Comparison of ENCODE assay signal across 2 cellular contexts in the genomic region with DNA sequence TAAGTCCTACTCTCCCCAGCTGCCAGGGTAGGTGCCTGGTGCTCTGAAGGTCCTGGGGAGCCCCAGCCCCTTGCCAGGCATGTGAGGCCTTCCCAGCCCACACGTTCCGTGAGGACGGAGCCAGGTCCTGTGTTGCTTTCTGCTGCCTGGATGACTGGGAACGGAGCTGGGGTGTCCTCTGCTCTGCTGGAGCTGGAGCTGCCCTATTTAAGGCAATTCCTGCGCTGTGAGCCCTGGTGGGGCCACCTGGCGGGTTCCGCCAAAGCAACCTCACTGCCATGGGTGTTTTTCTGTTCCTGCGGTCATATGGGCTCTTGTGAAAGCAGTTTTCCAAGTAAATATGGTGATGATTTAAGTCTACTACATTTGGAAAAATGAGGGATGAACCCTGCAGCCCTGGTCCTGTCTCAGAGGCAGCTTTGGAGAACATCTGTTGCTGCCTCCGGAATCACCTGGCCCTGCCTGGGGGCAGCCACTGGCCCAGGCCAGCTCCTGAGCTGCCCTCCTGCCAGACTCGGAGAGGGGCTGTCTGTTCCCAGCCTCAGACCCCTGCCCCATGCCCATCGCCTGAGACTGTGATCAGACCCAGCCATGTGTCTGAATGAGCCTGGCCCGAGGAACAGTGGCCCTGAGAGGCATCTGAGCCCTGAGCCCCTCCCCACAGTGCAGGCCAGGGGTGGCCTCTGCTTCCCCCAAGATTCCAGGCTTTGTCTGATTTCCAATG.
TF ChIP-seq lines count a peak whose summit lies in the region.

No MANE protein-coding gene starts in this region.

TF ChIP-seq in SK-N-SH, 30 proteins besides CTCF, POLR2A, EP300 and RAD21 (continued from another document):
- TF ChIP-seq IRF3 (IDR thresholded peaks at IDR 0.05; ENCODE audit: low read depth, low read length) (no peak), EZH2phosphoT487 (IDR thresholded peaks at IDR 0.05; ENCODE audit: borderline replicate concordance, low read depth) (no peak), SMC3 (IDR thresholded peaks at IDR 0.05; ENCODE audit: low read depth, low read length) (no peak), TCF12 (IDR thresholded peaks at IDR 0.05) (no peak), TAF1 (IDR thresholded peaks at IDR 0.05; ENCODE audit: borderline replicate concordance, low read depth, low read length) (no peak), JUND (IDR thresholded peaks at IDR 0.05) (no peak), MXI1 (IDR thresholded peaks at IDR 0.05; ENCODE audit: low read depth, low read length) (no peak), GATA2 (CRISPR knock-in tag; IDR thresholded peaks at IDR 0.05) (no peak), RXRA (IDR thresholded peaks at IDR 0.05; ENCODE audit: borderline replicate concordance, low read depth) (no peak), SIN3A (IDR thresholded peaks at IDR 0.05; ENCODE audit: borderline replicate concordance, low read depth, low read length) (no peak), MAX (IDR thresholded peaks at IDR 0.05; ENCODE audit: low read depth) (no peak), USF1 (IDR thresholded peaks at IDR 0.05; ENCODE audit: borderline replicate concordance, low read depth) (no peak), MEF2A (IDR thresholded peaks at IDR 0.05; ENCODE audit: borderline replicate concordance, low read depth) (no peak)
TF ChIP-seq in SK-N-SH: peak in this region for 0.

TF ChIP-seq in SK-N-SH treated with all-trans-retinoic acid at 6 μM for 48 hours, 23 proteins besides CTCF, POLR2A, EP300 and RAD21 (continued from another document):
- TF ChIP-seq, protein P1, sequence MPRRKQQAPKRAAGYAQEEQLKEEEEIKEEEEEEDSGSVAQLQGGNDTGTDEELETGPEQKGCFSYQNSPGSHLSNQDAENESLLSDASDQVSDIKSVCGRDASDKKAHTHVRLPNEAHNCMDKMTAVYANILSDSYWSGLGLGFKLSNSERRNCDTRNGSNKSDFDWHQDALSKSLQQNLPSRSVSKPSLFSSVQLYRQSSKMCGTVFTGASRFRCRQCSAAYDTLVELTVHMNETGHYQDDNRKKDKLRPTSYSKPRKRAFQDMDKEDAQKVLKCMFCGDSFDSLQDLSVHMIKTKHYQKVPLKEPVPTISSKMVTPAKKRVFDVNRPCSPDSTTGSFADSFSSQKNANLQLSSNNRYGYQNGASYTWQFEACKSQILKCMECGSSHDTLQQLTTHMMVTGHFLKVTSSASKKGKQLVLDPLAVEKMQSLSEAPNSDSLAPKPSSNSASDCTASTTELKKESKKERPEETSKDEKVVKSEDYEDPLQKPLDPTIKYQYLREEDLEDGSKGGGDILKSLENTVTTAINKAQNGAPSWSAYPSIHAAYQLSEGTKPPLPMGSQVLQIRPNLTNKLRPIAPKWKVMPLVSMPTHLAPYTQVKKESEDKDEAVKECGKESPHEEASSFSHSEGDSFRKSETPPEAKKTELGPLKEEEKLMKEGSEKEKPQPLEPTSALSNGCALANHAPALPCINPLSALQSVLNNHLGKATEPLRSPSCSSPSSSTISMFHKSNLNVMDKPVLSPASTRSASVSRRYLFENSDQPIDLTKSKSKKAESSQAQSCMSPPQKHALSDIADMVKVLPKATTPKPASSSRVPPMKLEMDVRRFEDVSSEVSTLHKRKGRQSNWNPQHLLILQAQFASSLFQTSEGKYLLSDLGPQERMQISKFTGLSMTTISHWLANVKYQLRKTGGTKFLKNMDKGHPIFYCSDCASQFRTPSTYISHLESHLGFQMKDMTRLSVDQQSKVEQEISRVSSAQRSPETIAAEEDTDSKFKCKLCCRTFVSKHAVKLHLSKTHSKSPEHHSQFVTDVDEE (CRISPR knock-in tag; IDR thresholded peaks at IDR 0.05) = no peak
- no peak for TF ChIP-seq SNAI2 (CRISPR knock-in tag; IDR thresholded peaks at IDR 0.05)
- no peak for TF ChIP-seq POU6F1 (CRISPR knock-in tag; IDR thresholded peaks at IDR 0.05; ENCODE audit: borderline replicate concordance, low read depth)
- TF ChIP-seq ZNF565 (CRISPR knock-in tag; conservative IDR thresholded peaks at IDR 0.05; ENCODE audit: low read depth) = no peak
